8 cellular contexts compared by ENCODE assay signal in genomic region chr1:157580179-157580827, GRCh38. TPM values are rescaled to one million over a fixed set of nuclear protein-coding genes. Genes with fewer than 3 reads are reported as not detected.
DNase-seq lines count a peak whose midpoint lies in the region; FAIRE-seq and TF ChIP-seq lines count a peak whose summit lies in the region.

No MANE protein-coding gene starts in this region.

- H3K4me3 ChIP-seq in NT2/D1 (ENCODE audit: insufficient read length, low read depth) = no peak overlapping the region
- H3K4me3 ChIP-seq in liver (ENCODE audit: low read depth in 1 of 3, low read length in 3 of 3) = no peak overlapping the region
- no peak overlapping the region for H3K4me3 ChIP-seq in vagina

- peaks cover 6% of the 10 kb centered on the region; the same call in 1 of the 2 replicates for H3K9me3 ChIP-seq in NT2/D1 (ENCODE audit: insufficient read depth, low read length)
- peaks cover 0 to 2% (median 0%) of the 10 kb centered on the region in 4 donors for H3K9me3 ChIP-seq in liver (ENCODE audit: control insufficient read depth in 4 of 4, low read length in 3 of 4)
- no peaks in the 10 kb centered on the region for H3K9me3 ChIP-seq in vagina

- 10% methylated on average over 4 of the region's 4 CpGs for WGBS in liver

- no peak for FAIRE-seq in urothelium cell line (lab: Jason Lieb, UNC)

- H3K27me3 ChIP-seq in NT2/D1 (ENCODE audit: insufficient read depth, insufficient read length) (no peaks in the 10 kb centered on the region), liver (ENCODE audit: control insufficient read depth in 4 of 4, insufficient read depth in 4 of 4, low read length in 3 of 4) (peaks cover 0 to 3% (median 0%) of the 10 kb centered on the region in 4 donors), vagina (no peaks in the 10 kb centered on the region)

- TF ChIP-seq RAD21 in liver (IDR thresholded peaks at IDR 0.05) = peak; percentile 71 to 78

- no peak overlapping the region for H3K9ac ChIP-seq in NT2/D1 (ENCODE audit: insufficient read length, low read depth)
- H3K9ac ChIP-seq in liver (ENCODE audit: low read depth in 1 of 2, low read length in 2 of 2) = no peak overlapping the region

- DNase-seq in SIG-M5 treated with dmso at 0.1 percent for 504 hours (lab: John Stamatoyannopoulos, UW; ENCODE audit: unreplicated experiment) = peak; percentile 68
- no peak for DNase-seq in SIG-M5 (lab: John Stamatoyannopoulos, UW)
- peak; percentile 80 for DNase-seq in HT-29 (ENCODE audit: low spot score)
- DNase-seq in NT2/D1 (ENCODE audit: low read depth, low spot score) = peak; percentile 88
- peak; percentile 68 for DNase-seq in cerebellar cortex (ENCODE audit: low spot score)
- peak; percentile 61 for DNase-seq in urothelium cell line (ENCODE audit: low spot score)
- no peak for DNase-seq in vagina (ENCODE audit: extremely low spot score in 2 of 2)

- TF ChIP-seq POLR2A in vagina (IDR thresholded peaks at IDR 0.05) = no peak

- H3K27ac ChIP-seq in liver (ENCODE audit: low read depth in 1 of 2, low read length in 2 of 2) (no peak overlapping the region), vagina (no peak overlapping the region)

- TF ChIP-seq CTCF in liver (IDR thresholded peaks at IDR 0.05; ENCODE audit: low read depth, low read length, missing input control) = peak; percentile 68
- TF ChIP-seq CTCF in vagina (IDR thresholded peaks at IDR 0.05) = peak in 1 of 3 experiments; percentile 39

- no peaks in the 10 kb centered on the region for H3K4me1 ChIP-seq in NT2/D1 (ENCODE audit: insufficient read depth, insufficient read length)
- no peaks in the 10 kb centered on the region for H3K4me1 ChIP-seq in liver (ENCODE audit: control insufficient read depth in 4 of 4, insufficient read depth in 4 of 4, low read length in 3 of 4)
- no peaks in the 10 kb centered on the region for H3K4me1 ChIP-seq in vagina

- intact Hi-C loops in vagina (cut with DNase I) = no loop called here

- H3K36me3 ChIP-seq in NT2/D1 (ENCODE audit: insufficient read depth, insufficient read length, low read length) (no peaks in the 10 kb centered on the region), liver (ENCODE audit: control insufficient read depth in 4 of 4, insufficient read depth in 3 of 4, low read depth in 1 of 4, low read length in 3 of 4) (no peaks in the 10 kb centered on the region), vagina (no peaks in the 10 kb centered on the region)

TF ChIP-seq in liver, 16 proteins besides CTCF, POLR2A, EP300 and RAD21:
- TF ChIP-seq SP1 (IDR thresholded peaks at IDR 0.05) (no peak), REST (IDR thresholded peaks at IDR 0.05) (no peak), RXRA (IDR thresholded peaks at IDR 0.05) (no peak), NR2F2 (IDR thresholded peaks at IDR 0.05) (no peak), HNF4G (IDR thresholded peaks at IDR 0.05) (peak; percentile 9), JUND (IDR thresholded peaks at IDR 0.05) (peak; percentile 47 to 68), YY1 (IDR thresholded peaks at IDR 0.05) (no peak), ATF3 (IDR thresholded peaks at IDR 0.05) (no peak), TAF1 (conservative IDR thresholded peaks at IDR 0.05) (no peak), MAX (IDR thresholded peaks at IDR 0.05) (no peak), HNF4A (conservative IDR thresholded peaks at IDR 0.05) (peak in 1 of 2 donors; percentile 35), GABPA (IDR thresholded peaks at IDR 0.05 in 1 of 2, conservative IDR thresholded peaks at IDR 0.05 in 1 of 2) (no peak), EGR1 (IDR thresholded peaks at IDR 0.05; ENCODE audit: low read depth in 2 of 2) (no peak), FOXA1 (IDR thresholded peaks at IDR 0.05) (no peak)

RNA-seq across cellular contexts. Expression of gene FCRL4, which starts 17.6 kb away (rescaled TPM):
- not detected in 2 replicates for total RNA-seq in HT-29 (2014; rRNA removed; shearing (Covaris generic))
- total RNA-seq in liver = not detected
- not detected for polyA plus RNA-seq in liver
- total RNA-seq in vagina = not detected

RNA-seq across cellular contexts. Expression of gene FCRL5, which starts 28.0 kb away (rescaled TPM):
- not detected in 2 replicates for total RNA-seq in HT-29 (2014; rRNA removed; shearing (Covaris generic))
- total RNA-seq in liver (under 1 TPM; 0.37 to 0.67 TPM), vagina (0.49 TPM)
- polyA plus RNA-seq in liver = under 1 TPM; 0.10 to 0.72 TPM

Comparison
In these comparisons a context has a peak if more than half of its experiments do, and no peak if none do; other contexts are left out.
1. DNase-seq: peak in SIG-M5 treated with dmso at 0.1 percent for 504 hours (single experiment), HT-29 (single experiment), NT2/D1 (single experiment), cerebellar cortex (single experiment) and urothelium cell line (single experiment); none in SIG-M5 (single experiment) and vagina (0 of 2).